8 cellular contexts compared by ENCODE assay signal in genomic region chr17:29179232-29180036, GRCh38. TPM values are rescaled to one million over a fixed set of nuclear protein-coding genes. Genes with fewer than 3 reads are reported as not detected.
DNase-seq lines count a peak whose midpoint lies in the region; ATAC-seq and TF ChIP-seq lines count a peak whose summit lies in the region.

No MANE protein-coding gene starts in this region.

- no peak overlapping the region for H3K27ac Mint-ChIP-seq in activated naive CD4-positive, alpha-beta T cell treated with anti-CD3 and anti-CD28 coated beads, Interleukin-2, amount 50 U/mL, for 24 hours
- no peak overlapping the region for H3K27ac Mint-ChIP-seq in stimulated activated naive CD8-positive, alpha-beta T cell treated with anti-CD3 and anti-CD28 coated beads, Interleukin-15, Interleukin-2, amounts not matched to agents 100 ng/mL and 50 ng/mL, for 24 hours

- no peak for TF ChIP-seq CTCF in kidney epithelial cell (IDR thresholded peaks at IDR 0.05; ENCODE audit: insufficient read depth, low read length, poor library complexity, severe bottlenecking)

- no peaks in the 10 kb centered on the region for H3K27me3 Mint-ChIP-seq in activated naive CD4-positive, alpha-beta T cell treated with anti-CD3 and anti-CD28 coated beads, Interleukin-2, amount 50 U/mL, for 24 hours
- peaks cover 7% of the 10 kb centered on the region for H3K27me3 Mint-ChIP-seq in stimulated activated naive CD8-positive, alpha-beta T cell treated with anti-CD3 and anti-CD28 coated beads, Interleukin-15, Interleukin-2, amounts not matched to agents 100 ng/mL and 50 ng/mL, for 24 hours

- in situ Hi-C loops in T47D (cut with HindIII; ENCODE audit: low pct_unique_long_range_greater_than_20kb, low sequenced_read_pairs) = no loop called here

- no peaks in the 10 kb centered on the region for H3K36me3 ChIP-seq in kidney epithelial cell (ENCODE audit: control insufficient read depth, insufficient read depth, low read length)

- peak overlapping the region; percentile 69 for H3K4me3 ChIP-seq in kidney epithelial cell (ENCODE audit: low read depth, low read length)

- no peaks in the 10 kb centered on the region for H3K36me3 Mint-ChIP-seq in activated naive CD4-positive, alpha-beta T cell treated with anti-CD3 and anti-CD28 coated beads, Interleukin-2, amount 50 U/mL, for 24 hours
- H3K36me3 Mint-ChIP-seq in stimulated activated naive CD8-positive, alpha-beta T cell treated with anti-CD3 and anti-CD28 coated beads, Interleukin-15, Interleukin-2, amounts not matched to agents 100 ng/mL and 50 ng/mL, for 24 hours (ENCODE audit: low read depth) = no peaks in the 10 kb centered on the region

- no peaks in the 10 kb centered on the region for H3K27me3 ChIP-seq in kidney epithelial cell (ENCODE audit: control insufficient read depth, insufficient read depth, low read length)

- ATAC-seq in HG02970 (IDR thresholded peaks at IDR 0.05; ENCODE audit: low FRiP score, unreplicated experiment) (no peak), HG03432 (IDR thresholded peaks at IDR 0.05; ENCODE audit: unreplicated experiment) (no peak)

- no peaks in the 10 kb centered on the region for H3K9me3 Mint-ChIP-seq in activated naive CD4-positive, alpha-beta T cell treated with anti-CD3 and anti-CD28 coated beads, Interleukin-2, amount 50 U/mL, for 24 hours
- no peaks in the 10 kb centered on the region for H3K9me3 Mint-ChIP-seq in stimulated activated naive CD8-positive, alpha-beta T cell treated with anti-CD3 and anti-CD28 coated beads, Interleukin-15, Interleukin-2, amounts not matched to agents 100 ng/mL and 50 ng/mL, for 24 hours

- peak overlapping the region; percentile 62 for H3K4me3 Mint-ChIP-seq in activated naive CD4-positive, alpha-beta T cell treated with anti-CD3 and anti-CD28 coated beads, Interleukin-2, amount 50 U/mL, for 24 hours
- peak overlapping the region; percentile 51 for H3K4me3 Mint-ChIP-seq in stimulated activated naive CD8-positive, alpha-beta T cell treated with anti-CD3 and anti-CD28 coated beads, Interleukin-15, Interleukin-2, amounts not matched to agents 100 ng/mL and 50 ng/mL, for 24 hours

- H3K4me1 Mint-ChIP-seq in activated naive CD4-positive, alpha-beta T cell treated with anti-CD3 and anti-CD28 coated beads, Interleukin-2, amount 50 U/mL, for 24 hours = peaks cover 15% of the 10 kb centered on the region
- peaks cover 35% of the 10 kb centered on the region for H3K4me1 Mint-ChIP-seq in stimulated activated naive CD8-positive, alpha-beta T cell treated with anti-CD3 and anti-CD28 coated beads, Interleukin-15, Interleukin-2, amounts not matched to agents 100 ng/mL and 50 ng/mL, for 24 hours (ENCODE audit: low read depth)

- no peak for DNase-seq in activated naive CD4-positive, alpha-beta T cell treated with Interleukin-2 at 50 U/mL for 16 hours
- DNase-seq in NCI-H69 (lab: John Stamatoyannopoulos, UW) (peak; percentile 64), T47D (ENCODE audit: low read depth in 1 of 2, low spot score in 1 of 2) (peak; percentile 70 to 72), kidney epithelial cell (ENCODE audit: low read depth) (no peak)

RNA-seq across cellular contexts. Expression of gene MYO18A, which starts 0.8 kb away (rescaled TPM):
- 18.6 and 19.8 TPM in 2 replicates for total RNA-seq in kidney epithelial cell

Comparison
In these comparisons a context has a peak if more than half of its experiments do, and no peak if none do; other contexts are left out.
1. DNase-seq: peak in NCI-H69 (single experiment) and T47D (2 of 2); none in activated naive CD4-positive, alpha-beta T cell treated with Interleukin-2 at 50 U/mL for 16 hours (single experiment) and kidney epithelial cell (single experiment).